In the genomic region with DNA sequence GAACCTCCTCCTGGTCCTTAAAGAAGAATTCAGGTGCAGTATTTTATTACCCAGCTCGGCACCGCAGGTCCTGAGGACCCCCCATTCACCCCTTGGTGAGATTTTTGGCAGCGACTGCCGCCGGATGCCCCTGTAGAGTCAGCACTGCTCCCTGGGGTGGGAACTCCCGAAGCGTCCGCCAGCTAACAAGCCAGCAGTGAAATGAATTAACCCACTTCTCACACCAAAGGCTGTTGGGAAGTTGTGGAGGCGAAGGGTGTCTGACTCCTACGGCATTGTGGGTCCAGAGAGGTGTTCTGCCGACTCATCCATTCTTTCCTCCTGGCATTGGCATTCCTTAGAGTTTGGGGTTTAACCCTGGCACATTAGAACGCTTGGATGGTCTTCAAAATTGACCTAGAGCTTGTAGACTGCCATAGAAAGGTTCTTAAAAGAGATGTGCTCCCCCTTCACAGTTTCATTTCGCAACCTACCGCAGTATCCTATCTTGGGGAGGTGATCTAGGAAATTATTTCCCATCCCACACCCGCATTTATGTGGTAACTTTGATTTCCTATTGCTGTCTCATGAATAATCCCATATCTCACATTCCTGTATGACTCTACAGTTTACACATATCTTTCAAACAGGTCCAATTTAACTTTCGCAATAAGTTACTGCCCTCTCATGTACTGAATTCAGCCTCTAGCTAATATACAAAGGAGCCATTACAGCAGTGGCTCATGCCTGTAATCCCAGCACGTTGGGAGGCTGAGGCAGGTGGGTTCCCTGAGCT, we compare ENCODE assay signal across 8 cellular contexts. TPM values are rescaled to one million over a fixed set of nuclear protein-coding genes. Genes with fewer than 3 reads are reported as not detected.
DNase-seq lines count a peak whose midpoint lies in the region; ATAC-seq, FAIRE-seq and TF ChIP-seq lines count a peak whose summit lies in the region.

No MANE protein-coding gene starts in this region.

- peak; percentile 50 for FAIRE-seq in H54 (lab: Jason Lieb, UNC)

- no peak overlapping the region for H3K4me3 ChIP-seq in skeletal muscle satellite cell (ENCODE audit: low read length)

- CTCF ChIA-PET in RWPE1 (lab: Yijun Ruan, JAX): interaction anchor here (0.6 kb wide), 1 partner anchor 98 kb away, joined by 3 read pairs; no protein-coding TSS in a partner anchor

- H3K9ac ChIP-seq in skeletal muscle satellite cell (ENCODE audit: low read depth, low read length): no peak overlapping the region

- H3K27me3 ChIP-seq in skeletal muscle satellite cell (ENCODE audit: control insufficient read depth, insufficient read depth, low read length): no peaks in the 10 kb centered on the region

- H3K27ac ChIP-seq in RWPE1: peak overlapping the region; percentile 80

- no peak for TF ChIP-seq POLR2A in H54 (IDR thresholded peaks at IDR 0.05; ENCODE audit: low read depth, low read length)

- peaks cover 17% of the 10 kb centered on the region for H3K4me1 ChIP-seq in skeletal muscle satellite cell (ENCODE audit: control insufficient read depth, insufficient read depth, low read length)

- POLR2A ChIA-PET in RWPE1 (lab: Yijun Ruan, JAX; ENCODE audit: low non-redundant PET): interaction anchor here (1.8 kb wide), 1 partner anchor 39 kb away, joined by 7 read pairs; a partner anchor contains a TSS

- H3K9me3 ChIP-seq in skeletal muscle satellite cell (replicated peaks; ENCODE audit: low read length): peaks cover 11% of the 10 kb centered on the region

- no peak for ATAC-seq in GM18907 (IDR thresholded peaks at IDR 0.05; ENCODE audit: unreplicated experiment)
- ATAC-seq in HG03108 (IDR thresholded peaks at IDR 0.05; ENCODE audit: unreplicated experiment): no peak

- DNase-seq in H54 (ENCODE audit: insufficient read length, low spot score) (peak; percentile 33), RWPE1 (ENCODE audit: low spot score) (peak; percentile 91), germinal center (ENCODE audit: low spot score) (peak; percentile 2), SKM-1 treated with dmso at 0.1 percent for 144 hours (lab: John Stamatoyannopoulos, UW; ENCODE audit: unreplicated experiment) (no peak), GM19240 (ENCODE audit: insufficient read length, low spot score) (no peak)

- TF ChIP-seq CTCF in RWPE1 (conservative IDR thresholded peaks at IDR 0.05; ENCODE audit: low read depth): no peak

- H3K36me3 ChIP-seq in skeletal muscle satellite cell (ENCODE audit: insufficient read depth, low read length): no peaks in the 10 kb centered on the region

- peak overlapping the region; percentile 53 for H3K4me2 ChIP-seq in skeletal muscle satellite cell (ENCODE audit: low read length)

RNA-seq across cellular contexts. Expression of a gene that starts 0.9 kb away (rescaled TPM):
- 8.5 and 9.9 TPM in 2 replicates for total RNA-seq in skeletal muscle satellite cell (2012; rRNA removed)

RNA-seq across cellular contexts. Expression of a gene that starts 39.3 kb away (rescaled TPM):
- total RNA-seq in skeletal muscle satellite cell (2012; rRNA removed): 310 and 589 TPM in 2 replicates

Comparison
In these comparisons a context has a peak if more than half of its experiments do, and no peak if none do; other contexts are left out.
1. DNase-seq: peak in H54 (single experiment), RWPE1 (single experiment) and germinal center (single experiment); none in SKM-1 treated with dmso at 0.1 percent for 144 hours (single experiment) and GM19240 (single experiment).